ENCODE assay signal across 1 cellular context in the genomic region with DNA sequence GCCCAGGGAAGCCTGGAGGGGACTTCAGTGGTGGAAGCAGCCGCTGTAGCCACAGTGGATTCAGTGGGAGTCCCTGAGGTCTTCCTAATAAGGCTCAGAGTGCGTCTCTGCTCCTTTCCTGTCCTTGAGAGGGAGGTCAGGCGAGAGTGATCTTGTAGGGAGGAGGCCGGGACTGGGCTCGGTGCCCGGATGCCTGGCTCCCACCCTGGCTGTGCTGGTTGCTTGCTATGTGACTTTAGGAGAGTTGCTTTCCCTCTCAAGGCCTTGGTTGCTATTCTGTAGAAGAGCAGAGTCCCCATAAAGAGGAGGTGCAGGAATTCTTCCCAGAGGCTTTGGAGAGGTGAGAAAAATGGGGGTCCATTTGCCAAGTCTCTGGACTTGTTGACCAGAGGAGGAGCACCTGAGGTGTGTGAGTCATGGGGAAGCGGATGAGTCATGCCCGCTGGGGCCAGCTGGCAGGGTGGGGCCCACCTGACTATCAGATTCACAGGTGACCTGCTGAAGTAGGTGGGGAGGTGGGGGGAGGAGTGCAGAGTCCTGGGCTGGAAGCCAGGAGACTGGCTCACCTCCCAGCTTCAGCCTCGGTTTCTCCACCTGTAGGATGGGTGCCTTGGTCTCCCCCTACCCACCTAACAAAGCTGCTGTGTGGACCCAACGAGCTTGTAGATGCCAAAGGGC.
TF ChIP-seq lines count a peak whose summit lies in the region.

No MANE protein-coding gene starts in this region.

TF ChIP-seq in HEK293, 187 proteins besides CTCF, POLR2A, EP300 and RAD21 (continued from another document):
- TF ChIP-seq GLI2 (tag by site-specific recombination; IDR thresholded peaks at IDR 0.05; ENCODE audit: borderline replicate concordance, low read depth) = no peak
- no peak for TF ChIP-seq OSR2 (tag by site-specific recombination; IDR thresholded peaks at IDR 0.05)
- TF ChIP-seq ZNF10 (tag by site-specific recombination; IDR thresholded peaks at IDR 0.05) = no peak
TF ChIP-seq in HEK293: peak in this region for 9.
